ENCODE assay signal across 10 cellular contexts in the genomic region with DNA sequence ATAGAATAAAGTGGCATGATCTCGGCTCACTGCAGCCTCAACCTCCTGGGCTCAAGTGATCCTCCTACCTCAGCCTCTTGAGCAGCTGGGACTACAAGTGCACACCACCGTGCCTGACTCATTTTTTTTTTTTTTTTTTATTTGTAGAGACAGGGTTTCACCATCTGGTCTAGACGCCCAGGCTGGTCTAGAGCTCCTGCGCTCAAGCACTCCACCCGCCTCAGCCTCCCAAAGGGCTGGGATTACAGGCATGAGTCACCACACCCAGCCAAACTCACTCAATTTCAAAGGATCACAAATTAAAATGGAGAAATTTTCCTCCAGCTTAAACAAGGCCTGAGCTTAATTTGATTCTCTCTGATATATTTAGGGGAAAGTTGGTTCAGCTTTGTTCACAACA. TPM values are rescaled to one million over a fixed set of nuclear protein-coding genes. Genes with fewer than 3 reads are reported as not detected.
DNase-seq lines count a peak whose midpoint lies in the region; ATAC-seq, FAIRE-seq and TF ChIP-seq lines count a peak whose summit lies in the region.
"Had no signal": no experiment of that assay in that cellular context is flagged by ENCODE, and none has a peak within 500 bp of the region (broad histone marks: within the 10 kb centered on the region; RNA-seq: fewer than 3 reads in every experiment).

No MANE protein-coding gene starts in this region.

- H3K36me3 Mint-ChIP-seq in dendritic cell treated with granulocyte-macrophage colony-stimulating factor and Interleukin-4, amounts not matched to agents 40 ng/mL and 50 ng/mL, for 4 days (ENCODE audit: low read depth): peaks cover 70% of the 10 kb centered on the region
- H3K36me3 Mint-ChIP-seq in activated naive CD4-positive, alpha-beta T cell treated with anti-CD3 and anti-CD28 coated beads for 36 hours (ENCODE audit: low read depth): peaks cover 28% of the 10 kb centered on the region

- H2BK120ac ChIP-seq in trophoblast cell (ENCODE audit: insufficient read depth, low read length, poor library complexity): no peak overlapping the region

- CTCF ChIA-PET in activated naive CD4-positive, alpha-beta T cell treated with anti-CD3 and anti-CD28 coated beads for 36 hours (lab: Charles Lee): interaction anchor here (0.7 kb wide), 1 partner anchor 28 kb away, joined by 4 read pairs; no protein-coding TSS in a partner anchor

- no peaks in the 10 kb centered on the region for H3K9me3 ChIP-seq in trophoblast cell (ENCODE audit: insufficient read depth, low read depth, low read length)

- no peak overlapping the region for H2BK12ac ChIP-seq in trophoblast cell (ENCODE audit: low read length)

- H3K4me1 Mint-ChIP-seq in dendritic cell treated with granulocyte-macrophage colony-stimulating factor and Interleukin-4, amounts not matched to agents 40 ng/mL and 50 ng/mL, for 4 days (ENCODE audit: low read depth): peaks cover 41% of the 10 kb centered on the region
- peaks cover 13% of the 10 kb centered on the region for H3K4me1 Mint-ChIP-seq in activated naive CD4-positive, alpha-beta T cell treated with anti-CD3 and anti-CD28 coated beads for 36 hours (ENCODE audit: low read depth)

- DNase-seq in EH (ENCODE audit: low read depth) (peak; percentile 89), NCI-H446 treated with DMSO at 0.1 percent for 48 hours (lab: John Stamatoyannopoulos, UW) (peak; percentile 65), trophoblast cell (peak; percentile 44 to 58), GM12891 (ENCODE audit: insufficient read length, low spot score) (no peak), NCI-H2196 (lab: John Stamatoyannopoulos, UW; ENCODE audit: unreplicated experiment) (no peak)
- DNase-seq in activated naive CD4-positive, alpha-beta T cell treated with anti-CD3 and anti-CD28 coated beads for 36 hours: no peak

- no peaks in the 10 kb centered on the region for H3K4me1 ChIP-seq in trophoblast cell (ENCODE audit: control insufficient read depth in 1 of 2, insufficient read depth in 2 of 2, low read length in 2 of 2)

- H2BK5ac ChIP-seq in trophoblast cell (ENCODE audit: low read depth, low read length, poor library complexity): no peak overlapping the region

- FAIRE-seq in GM12891 (lab: Jason Lieb, UNC): no peak
- FAIRE-seq: colon had no signal

- no CpG with 5 or more reads among the region's 5 CpGs for WGBS in trophoblast cell (ENCODE audit: extremely low coverage, insufficient coverage, insufficient read length)

- H3K27ac ChIP-seq in trophoblast cell (ENCODE audit: low read depth, low read length): no peak overlapping the region
- H3K27ac ChIP-seq: HL-60 had no signal

- peaks cover 25 to 30% of the 10 kb centered on the region in 2 experiments for H3K36me3 ChIP-seq in trophoblast cell (ENCODE audit: control insufficient read depth in 1 of 2, insufficient read depth in 2 of 2, low read length in 2 of 2)

- intact Hi-C loops in dendritic cell treated with granulocyte-macrophage colony-stimulating factor and Interleukin-4, amounts not matched to agents 40 ng/mL and 50 ng/mL, for 4 days (cut with micrococcal nuclease): no loop called here
- intact Hi-C loops in activated naive CD4-positive, alpha-beta T cell treated with anti-CD3 and anti-CD28 coated beads for 36 hours (cut with micrococcal nuclease): no loop called here

- H4K12ac ChIP-seq in trophoblast cell (ENCODE audit: low read depth, low read length): no peak overlapping the region

- H3K79me2 ChIP-seq in trophoblast cell (ENCODE audit: control insufficient read depth, insufficient read depth, low read length, poor library complexity): no peaks in the 10 kb centered on the region

- no peak overlapping the region for H3K4ac ChIP-seq in trophoblast cell (ENCODE audit: low read depth, low read length)

- TF ChIP-seq POLR2A in GM12891 (IDR thresholded peaks at IDR 0.05; ENCODE audit: low read depth, low read length): no peak

- H3K9ac ChIP-seq in trophoblast cell (ENCODE audit: low read length): no peak overlapping the region

- H3K4me3 ChIP-seq in trophoblast cell (ENCODE audit: low read depth, low read length): no peak overlapping the region

- H3K9me3 Mint-ChIP-seq in dendritic cell treated with granulocyte-macrophage colony-stimulating factor and Interleukin-4, amounts not matched to agents 40 ng/mL and 50 ng/mL, for 4 days: no peaks in the 10 kb centered on the region
- H3K9me3 Mint-ChIP-seq in activated naive CD4-positive, alpha-beta T cell treated with anti-CD3 and anti-CD28 coated beads for 36 hours: no peaks in the 10 kb centered on the region

- no peak overlapping the region for H3K14ac ChIP-seq in trophoblast cell (ENCODE audit: low read length)

- H3K18ac ChIP-seq in trophoblast cell (ENCODE audit: low read length): no peak overlapping the region

- no peak for ATAC-seq in GM21390 (IDR thresholded peaks at IDR 0.05; ENCODE audit: unreplicated experiment)

- no peaks in the 10 kb centered on the region for H3K79me1 ChIP-seq in trophoblast cell (ENCODE audit: low read length)

- no peak overlapping the region for H2AK5ac ChIP-seq in trophoblast cell (ENCODE audit: low read length)

- H3K27ac Mint-ChIP-seq in dendritic cell treated with granulocyte-macrophage colony-stimulating factor and Interleukin-4, amounts not matched to agents 40 ng/mL and 50 ng/mL, for 4 days: peak overlapping the region; percentile 31
- no peak overlapping the region for H3K27ac Mint-ChIP-seq in activated naive CD4-positive, alpha-beta T cell treated with anti-CD3 and anti-CD28 coated beads for 36 hours

- no peak overlapping the region for H4K91ac ChIP-seq in trophoblast cell (ENCODE audit: low read depth, low read length)

- H2AFZ ChIP-seq in trophoblast cell (ENCODE audit: insufficient read depth, low read length, poor library complexity): no peak overlapping the region

- H4K8ac ChIP-seq in trophoblast cell (ENCODE audit: low read depth, low read length): no peak overlapping the region

- no peak overlapping the region for H3K23ac ChIP-seq in trophoblast cell (ENCODE audit: low read length)

- H3K27me3 ChIP-seq in trophoblast cell (ENCODE audit: insufficient read depth, low read length): no peaks in the 10 kb centered on the region

- peak overlapping the region; percentile 9 for H3K4me3 Mint-ChIP-seq in dendritic cell treated with granulocyte-macrophage colony-stimulating factor and Interleukin-4, amounts not matched to agents 40 ng/mL and 50 ng/mL, for 4 days
- H3K4me3 Mint-ChIP-seq in activated naive CD4-positive, alpha-beta T cell treated with anti-CD3 and anti-CD28 coated beads for 36 hours: no peak overlapping the region

- no peak overlapping the region for H3K4me2 ChIP-seq in trophoblast cell (ENCODE audit: low read length)

- H3K27me3 Mint-ChIP-seq in dendritic cell treated with granulocyte-macrophage colony-stimulating factor and Interleukin-4, amounts not matched to agents 40 ng/mL and 50 ng/mL, for 4 days: no peaks in the 10 kb centered on the region
- H3K27me3 Mint-ChIP-seq in activated naive CD4-positive, alpha-beta T cell treated with anti-CD3 and anti-CD28 coated beads for 36 hours (ENCODE audit: low read depth): no peaks in the 10 kb centered on the region

TF ChIP-seq in GM12891, 5 proteins besides CTCF, POLR2A, EP300 and RAD21:
- TF ChIP-seq POU2F2 (IDR thresholded peaks at IDR 0.05; ENCODE audit: low read depth, low read length) (no peak), SPI1 (IDR thresholded peaks at IDR 0.05; ENCODE audit: low read depth, low read length) (no peak), PAX5 (IDR thresholded peaks at IDR 0.05; ENCODE audit: insufficient read depth, low read length, severe bottlenecking) (no peak), POLR2AphosphoS5 (IDR thresholded peaks at IDR 0.05; ENCODE audit: low read depth, low read length) (no peak), TAF1 (IDR thresholded peaks at IDR 0.05; ENCODE audit: low read depth, low read length) (no peak)
TF ChIP-seq in GM12891: peak in this region for 0.

RNA-seq across cellular contexts. Expression of gene NMB, which starts 27.3 kb away (rescaled TPM):
- polyA plus RNA-seq in trophoblast cell (2013): 9.5 and 10.1 TPM in 2 replicates
- polyA plus RNA-seq in GM12891 (2012; ENCODE audit: low read depth, missing spikeins): 2.4 TPM
- total RNA-seq in activated naive CD4-positive, alpha-beta T cell treated with anti-CD3 and anti-CD28 coated beads for 36 hours: 1 to 10 TPM; 5.1 to 5.7 TPM

RNA-seq across cellular contexts. Expression of gene SEC11A, which starts 30.6 kb away (rescaled TPM):
- polyA plus RNA-seq in trophoblast cell (2013): 316 and 319 TPM in 2 replicates
- polyA plus RNA-seq in GM12891 (2012; ENCODE audit: low read depth, missing spikeins): 123 TPM
- total RNA-seq in activated naive CD4-positive, alpha-beta T cell treated with anti-CD3 and anti-CD28 coated beads for 36 hours: 10 to 100 TPM; 87.2 to 99.1 TPM

RNA-seq across cellular contexts. Expression of gene WDR73, which starts 31.2 kb away (rescaled TPM):
- polyA plus RNA-seq in trophoblast cell (2013): 12.8 and 12.9 TPM in 2 replicates
- polyA plus RNA-seq in GM12891 (2012; ENCODE audit: low read depth, missing spikeins): 12.5 TPM
- 1 to 10 TPM; 9.5 to 9.9 TPM for total RNA-seq in activated naive CD4-positive, alpha-beta T cell treated with anti-CD3 and anti-CD28 coated beads for 36 hours

Comparison
In these comparisons a context has a peak if more than half of its experiments do, and no peak if none do; other contexts are left out.
1. DNase-seq: peak in EH (single experiment), NCI-H446 treated with DMSO at 0.1 percent for 48 hours (single experiment) and trophoblast cell (2 of 2); none in GM12891 (single experiment), NCI-H2196 (single experiment) and activated naive CD4-positive, alpha-beta T cell treated with anti-CD3 and anti-CD28 coated beads for 36 hours (single experiment).